In genomic region chr21:42258150-42258884, GRCh38 we compare ENCODE assay signal across 2 cellular contexts.
TF ChIP-seq lines count a peak whose summit lies in the region.

No MANE protein-coding gene starts in this region.

TF ChIP-seq in GM23338, 12 proteins besides CTCF, POLR2A, EP300 and RAD21:
- no peak for TF ChIP-seq ZNF462 (CRISPR knock-in tag; IDR thresholded peaks at IDR 0.05)
- TF ChIP-seq CREB1 (CRISPR knock-in tag; IDR thresholded peaks at IDR 0.05; ENCODE audit: low read depth): no peak
- no peak for TF ChIP-seq ZNF331 (CRISPR knock-in tag; IDR thresholded peaks at IDR 0.05; ENCODE audit: low read depth)
TF ChIP-seq in GM23338: peak in this region for 0.

TF ChIP-seq in HepG2, 621 proteins besides CTCF, POLR2A, EP300 and RAD21:
- TF ChIP-seq HDAC1 (CRISPR knock-in tag; IDR thresholded peaks at IDR 0.05) (no peak), ZNF775 (CRISPR knock-in tag; IDR thresholded peaks at IDR 0.05; ENCODE audit: borderline replicate concordance) (no peak), ZNF850 (CRISPR knock-in tag; conservative IDR thresholded peaks at IDR 0.05) (no peak), PHF5A (CRISPR knock-in tag; IDR thresholded peaks at IDR 0.05; ENCODE audit: low read depth, unreplicated experiment) (no peak), SMC3 (IDR thresholded peaks at IDR 0.05; ENCODE audit: low read length) (peak; percentile 35; the same call in 1 of the 2 replicates), ZNF329 (CRISPR knock-in tag; IDR thresholded peaks at IDR 0.05; ENCODE audit: low read depth) (no peak), GFI1 (CRISPR knock-in tag; IDR thresholded peaks at IDR 0.05; ENCODE audit: borderline replicate concordance) (no peak), STAG1 (CRISPR knock-in tag; IDR thresholded peaks at IDR 0.05) (peak; percentile 62), MTF2 (CRISPR knock-in tag; IDR thresholded peaks at IDR 0.05; ENCODE audit: borderline replicate concordance) (no peak), USF2 (IDR thresholded peaks at IDR 0.05; ENCODE audit: low read depth, low read length) (no peak), USF2 (CRISPR knock-in tag; IDR thresholded peaks at IDR 0.05; ENCODE audit: borderline replicate concordance) (no peak), ISL2 (CRISPR knock-in tag; IDR thresholded peaks at IDR 0.05) (no peak), ZNF781 (CRISPR knock-in tag; IDR thresholded peaks at IDR 0.05; ENCODE audit: borderline replicate concordance, not compliant biosample characterization) (no peak), THRA (CRISPR knock-in tag; IDR thresholded peaks at IDR 0.05; ENCODE audit: borderline replicate concordance) (no peak), CREB3 (CRISPR knock-in tag; IDR thresholded peaks at IDR 0.05) (no peak), BHLHE40 (IDR thresholded peaks at IDR 0.05; ENCODE audit: low read length) (no peak), MAFK (conservative IDR thresholded peaks at IDR 0.05 in 1 of 2, IDR thresholded peaks at IDR 0.05 in 1 of 2; ENCODE audit: low read length in 2 of 2) (0 out of 4 replicates have a peak, but pooled peaks have one; percentile 24 to 30), NR2F6 (IDR thresholded peaks at IDR 0.05) (no peak), NR2F6 (CRISPR knock-in tag; IDR thresholded peaks at IDR 0.05) (no peak), MIXL1 (CRISPR knock-in tag; IDR thresholded peaks at IDR 0.05) (no peak)
